19 cellular contexts compared by ENCODE assay signal in genomic region chr6:21082091-21082490, GRCh38.
DNase-seq lines count a peak whose midpoint lies in the region; ATAC-seq, FAIRE-seq and TF ChIP-seq lines count a peak whose summit lies in the region.
"Had no signal": no experiment of that assay in that cellular context is flagged by ENCODE, and none has a peak within 500 bp of the region (broad histone marks: within the 10 kb centered on the region; RNA-seq: fewer than 3 reads in every experiment).

No MANE protein-coding gene starts in this region.

- peaks cover 9% of the 10 kb centered on the region for H3K36me3 Mint-ChIP-seq in endodermal cell (ENCODE audit: low read depth)

- H3K9ac ChIP-seq in endodermal cell (ENCODE audit: extremely low read depth, low read length, poor library complexity, severe bottlenecking) = no peak overlapping the region

- no peaks in the 10 kb centered on the region for H3K27me3 ChIP-seq in endodermal cell (ENCODE audit: control insufficient read depth, insufficient read depth, low read length, poor library complexity, severe bottlenecking)
- H3K27me3 ChIP-seq: BE2C had no signal

- H3K4me1 ChIP-seq in endodermal cell (ENCODE audit: control insufficient read depth, insufficient read depth, low read length) (peaks cover 26% of the 10 kb centered on the region), mucosa of descending colon (ENCODE audit: low read depth) (no peaks in the 10 kb centered on the region)

- peak overlapping the region; percentile 54 for H3K4me3 ChIP-seq in endodermal cell (ENCODE audit: low read length)
- no peak overlapping the region for H3K4me3 ChIP-seq in mucosa of descending colon
- H3K4me3 ChIP-seq: GM12878 had no signal

- peaks cover 40% of the 10 kb centered on the region for H3K4me1 Mint-ChIP-seq in endodermal cell
- H3K4me1 Mint-ChIP-seq: CD8-positive, alpha-beta memory T cell; IgD-negative memory B cell had no signal

- H3K36me3 ChIP-seq in endodermal cell (ENCODE audit: control insufficient read depth, insufficient read depth, low read length) (peaks cover 3% of the 10 kb centered on the region), mucosa of descending colon (ENCODE audit: low read depth) (no peaks in the 10 kb centered on the region)
- H3K36me3 ChIP-seq: BE2C had no signal

- H3K4me3 Mint-ChIP-seq in endodermal cell = no peak overlapping the region
- H3K4me3 Mint-ChIP-seq: CD4-positive, CD25-positive, alpha-beta regulatory T cell; CD8-positive, alpha-beta memory T cell; H9; IgD-negative memory B cell had no signal

- no peak overlapping the region for H3K27ac ChIP-seq in endodermal cell (ENCODE audit: low read depth, low read length)

- DNase-seq in GM18507 (ENCODE audit: extremely low spot score, insufficient read length, low read depth) (no peak), endodermal cell (no peak), mucosa of descending colon (no peak), NCI-H345 treated with DMSO at 0.1 percent for 48 hours (lab: John Stamatoyannopoulos, UW; ENCODE audit: unreplicated experiment) (no peak)
- no peak for DNase-seq in stimulated activated CD4-positive, alpha-beta T cell treated with anti-CD3 and anti-CD28 coated beads, Interleukin-1b, Interleukin-23, amount 100 ng/mL, for 48 hours
- DNase-seq: ACHN; BE2C; C1 segment of cervical spinal cord; CD4-positive, CD25-positive, alpha-beta regulatory T cell; CD8-positive, alpha-beta memory T cell; DMS53; DND-41; EL; H9 had no signal

- intact Hi-C loops in mucosa of descending colon (cut with DNase I, micrococcal nuclease) = no loop called here

- no peak overlapping the region for H3K27ac Mint-ChIP-seq in endodermal cell
- H3K27ac Mint-ChIP-seq: CD4-positive, CD25-positive, alpha-beta regulatory T cell; CD8-positive, alpha-beta memory T cell; H9; IgD-negative memory B cell had no signal

- ATAC-seq in mucosa of descending colon (peak; percentile 67), SK-N-SH treated with all-trans-retinoic acid at 6 μM for 48 hours (no peak)
- ATAC-seq: GM12878 had no signal

- no peaks in the 10 kb centered on the region for H3K27me3 Mint-ChIP-seq in endodermal cell (ENCODE audit: insufficient read depth)
- H3K27me3 Mint-ChIP-seq: CD4-positive, CD25-positive, alpha-beta regulatory T cell; CD8-positive, alpha-beta memory T cell; IgD-negative memory B cell had no signal

- TF ChIP-seq CTCF in endodermal cell (conservative IDR thresholded peaks at IDR 0.05) (no peak), mucosa of descending colon (IDR thresholded peaks at IDR 0.05) (no peak)

- peaks cover 5% of the 10 kb centered on the region for H3K9me3 Mint-ChIP-seq in endodermal cell
- H3K9me3 Mint-ChIP-seq: H9 had no signal

- peak; percentile 44 for FAIRE-seq in GM18507 (lab: Jason Lieb, UNC)
- FAIRE-seq: GM12878, H1, HTR-8/SVneo had no signal

- peaks cover 9% of the 10 kb centered on the region for H3K9me3 ChIP-seq in endodermal cell (ENCODE audit: control insufficient read depth, low read length)
- no peaks in the 10 kb centered on the region for H3K9me3 ChIP-seq in mucosa of descending colon
- H3K9me3 ChIP-seq: BE2C had no signal

TF ChIP-seq in SK-N-SH treated with all-trans-retinoic acid at 6 μM for 48 hours, 23 proteins besides CTCF, POLR2A, EP300 and RAD21:
- no peak for TF ChIP-seq ZNF565 (CRISPR knock-in tag; conservative IDR thresholded peaks at IDR 0.05; ENCODE audit: low read depth)
- no peak for TF ChIP-seq TSHZ2 (CRISPR knock-in tag; IDR thresholded peaks at IDR 0.05)
- no peak for TF ChIP-seq GLIS3 (CRISPR knock-in tag; IDR thresholded peaks at IDR 0.05)
- TF ChIP-seq SNAI2 (CRISPR knock-in tag; IDR thresholded peaks at IDR 0.05) = no peak
- no peak for TF ChIP-seq PPARA (CRISPR knock-in tag; IDR thresholded peaks at IDR 0.05; ENCODE audit: borderline replicate concordance)
- no peak for TF ChIP-seq ESRRG (CRISPR knock-in tag; IDR thresholded peaks at IDR 0.05)
- no peak for TF ChIP-seq BACH2 (CRISPR knock-in tag; IDR thresholded peaks at IDR 0.05; ENCODE audit: borderline replicate concordance)
- TF ChIP-seq ARNTL (CRISPR knock-in tag; IDR thresholded peaks at IDR 0.05; ENCODE audit: borderline replicate concordance, low read depth) = no peak
- TF ChIP-seq RARB (CRISPR knock-in tag; IDR thresholded peaks at IDR 0.05) = no peak
- TF ChIP-seq ZFP30 (CRISPR knock-in tag; IDR thresholded peaks at IDR 0.05) = no peak
- TF ChIP-seq OSR1 (CRISPR knock-in tag; IDR thresholded peaks at IDR 0.05) = no peak
- no peak for TF ChIP-seq CSDC2 (CRISPR knock-in tag; IDR thresholded peaks at IDR 0.05)
- no peak for TF ChIP-seq ZC3H10 (CRISPR knock-in tag; IDR thresholded peaks at IDR 0.05)
- no peak for TF ChIP-seq CSRNP3 (CRISPR knock-in tag; IDR thresholded peaks at IDR 0.05)
- TF ChIP-seq ZNF70 (CRISPR knock-in tag; IDR thresholded peaks at IDR 0.05) = no peak
- no peak for TF ChIP-seq TCF4 (CRISPR knock-in tag; IDR thresholded peaks at IDR 0.05; ENCODE audit: borderline replicate concordance)
- TF ChIP-seq ZFP3 (CRISPR knock-in tag; IDR thresholded peaks at IDR 0.05) = no peak
